37 cellular contexts compared by ENCODE assay signal in the genomic region with DNA sequence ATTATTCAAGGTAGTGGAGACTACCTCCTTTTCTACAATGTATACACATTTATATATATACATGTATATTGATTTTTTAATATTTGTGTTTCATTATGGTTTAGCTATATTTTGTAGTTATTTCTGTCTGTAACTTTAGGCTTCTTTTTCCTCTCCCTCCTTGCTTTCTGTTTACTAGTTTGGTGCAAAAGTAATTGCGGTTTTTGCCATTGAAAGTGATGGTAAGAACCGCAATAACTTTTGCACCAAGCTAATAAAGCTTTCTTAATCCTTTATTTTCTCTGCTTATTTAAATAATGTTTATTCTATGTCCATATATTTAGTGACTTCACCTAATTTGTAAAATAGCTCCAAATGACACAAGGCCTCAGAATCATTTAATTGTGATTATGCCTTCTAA.
"Had no signal": no experiment of that assay in that cellular context is flagged by ENCODE, and none has a peak within 500 bp of the region (broad histone marks: within the 10 kb centered on the region; RNA-seq: fewer than 3 reads in every experiment).

No MANE protein-coding gene starts in this region.

- H3K9me3 Mint-ChIP-seq: activated CD4-positive, alpha-beta T cell treated with anti-CD3 and anti-CD28 coated beads, Interleukin-2, amount 10 ng/mL, durations not matched to agents 7 days and 5 days; activated naive CD4-positive, alpha-beta T cell treated with anti-CD3 and anti-CD28 coated beads, Interleukin-2, amount 10 ng/mL, durations not matched to agents 7 days and 5 days; activated naive CD4-positive, alpha-beta T cell treated with anti-CD3 and anti-CD28 coated beads, Interleukin-2, amount 50 U/mL, for 24 hours; activated naive CD8-positive, alpha-beta T cell treated with anti-CD3 and anti-CD28 coated beads, Interleukin-2, amount 10 ng/mL, durations not matched to agents 7 days and 5 days; activated naive CD8-positive, alpha-beta T cell treated with anti-CD3 and anti-CD28 coated beads, Interleukin-2, amount 50 U/mL, for 24 hours; activated T-cell treated with anti-CD3 and anti-CD28 coated beads, Interleukin-2, amount 50 U/mL, for 4 hours; activated T-helper 1 cell treated with anti-CD3 and anti-CD28 coated beads, Interleukin-12 subunit alpha, Interleukin-12 subunit beta, Interleukin-2, Interleukin-4 antibody, amounts not matched to agents 30 ng/mL and 10 ng/mL and 1 ng/mL, durations not matched to agents 14 hours and 24 hours and 36 hours; activated T-helper 17 cell treated with anti-CD3 and anti-CD28 coated beads, Interleukin-2, amount 50 U/mL, for 72 hours; T-helper 1 cell treated with Interleukin-12 subunit alpha and Interleukin-12 subunit beta and Interleukin-4 antibody, amounts not matched to agents 30 μg/mL and 1 μg/mL, for 36 hours; T-helper 2 cell treated with Interferon-gamma antibody and Interleukin-4, amounts not matched to agents 5 μg/mL and 100 μg/mL, for 36 hours had no signal

- H3K27me3 Mint-ChIP-seq: activated CD4-positive, alpha-beta memory T cell treated with anti-CD3 and anti-CD28 coated beads, Interleukin-2, amount 10 ng/mL, durations not matched to agents 7 days and 5 days; activated CD4-positive, alpha-beta T cell treated with anti-CD3 and anti-CD28 coated beads for 36 hours; activated CD4-positive, alpha-beta T cell treated with anti-CD3 and anti-CD28 coated beads, Interleukin-2, amount 10 ng/mL, durations not matched to agents 7 days and 5 days; activated naive CD4-positive, alpha-beta T cell treated with anti-CD3 and anti-CD28 coated beads, Interleukin-2, amount 10 ng/mL, durations not matched to agents 7 days and 5 days; activated naive CD4-positive, alpha-beta T cell treated with anti-CD3 and anti-CD28 coated beads, Interleukin-2, amount 50 U/mL, for 24 hours; activated naive CD8-positive, alpha-beta T cell; activated naive CD8-positive, alpha-beta T cell treated with anti-CD3 and anti-CD28 coated beads, Interleukin-2, amount 10 ng/mL, durations not matched to agents 7 days and 5 days; activated naive CD8-positive, alpha-beta T cell treated with anti-CD3 and anti-CD28 coated beads, Interleukin-2, amount 50 U/mL, for 24 hours; activated T-helper 17 cell treated with anti-CD3 and anti-CD28 coated beads, Interleukin-2, amount 50 U/mL, for 72 hours had no signal

- H3K27ac ChIP-seq: ascending aorta, body of pancreas, brain microvascular endothelial cell, breast epithelium, colonic mucosa, VCaP had no signal

- H3K4me1 Mint-ChIP-seq: activated CD4-positive, alpha-beta memory T cell treated with anti-CD3 and anti-CD28 coated beads, Interleukin-2, amount 10 ng/mL, durations not matched to agents 7 days and 5 days; activated CD4-positive, alpha-beta T cell treated with anti-CD3 and anti-CD28 coated beads for 36 hours; activated CD4-positive, alpha-beta T cell treated with anti-CD3 and anti-CD28 coated beads, Interleukin-2, amount 10 ng/mL, durations not matched to agents 7 days and 5 days; activated naive CD4-positive, alpha-beta T cell treated with anti-CD3 and anti-CD28 coated beads, Interleukin-2, amount 10 ng/mL, durations not matched to agents 7 days and 5 days; activated naive CD4-positive, alpha-beta T cell treated with anti-CD3 and anti-CD28 coated beads, Interleukin-2, amount 50 U/mL, for 24 hours; activated naive CD8-positive, alpha-beta T cell treated with anti-CD3 and anti-CD28 coated beads, Interleukin-2, amount 10 ng/mL, durations not matched to agents 7 days and 5 days; activated naive CD8-positive, alpha-beta T cell treated with anti-CD3 and anti-CD28 coated beads, Interleukin-2, amount 50 U/mL, for 24 hours; activated T-helper 17 cell treated with anti-CD3 and anti-CD28 coated beads, Interleukin-2, amount 50 U/mL, for 72 hours had no signal

- H3K9me3 ChIP-seq: ascending aorta, body of pancreas, breast epithelium, colonic mucosa had no signal

- ATAC-seq: activated CD4-positive, alpha-beta T cell treated with anti-CD3 and anti-CD28 coated beads for 36 hours; activated CD4-positive, CD25-positive, alpha-beta regulatory T cell treated with anti-CD3 and anti-CD28 coated beads, Interleukin-2, amount 50 U/mL, for 24 hours; activated naive CD8-positive, alpha-beta T cell treated with anti-CD3 and anti-CD28 coated beads, Interleukin-2, amount 50 U/mL, for 24 hours; activated T-cell treated with anti-CD3 and anti-CD28 coated beads, Interleukin-2, amount 50 U/mL, for 4 hours; activated T-cell treated with anti-CD3 and anti-CD28 coated beads, Interleukin-2, amount 50 U/mL, for 72 hours; activated T-helper 17 cell treated with anti-CD3 and anti-CD28 coated beads, Interleukin-2, amount 50 U/mL, for 72 hours; body of pancreas had no signal

- H3K4me3 Mint-ChIP-seq: activated CD4-positive, alpha-beta memory T cell treated with anti-CD3 and anti-CD28 coated beads, Interleukin-2, amount 10 ng/mL, durations not matched to agents 7 days and 5 days; activated CD4-positive, alpha-beta T cell treated with anti-CD3 and anti-CD28 coated beads for 36 hours; activated CD4-positive, alpha-beta T cell treated with anti-CD3 and anti-CD28 coated beads, Interleukin-2, amount 10 ng/mL, durations not matched to agents 7 days and 5 days; activated naive CD4-positive, alpha-beta T cell treated with anti-CD3 and anti-CD28 coated beads, Interleukin-2, amount 10 ng/mL, durations not matched to agents 7 days and 5 days; activated naive CD4-positive, alpha-beta T cell treated with anti-CD3 and anti-CD28 coated beads, Interleukin-2, amount 50 U/mL, for 24 hours; activated naive CD8-positive, alpha-beta T cell; activated naive CD8-positive, alpha-beta T cell treated with anti-CD3 and anti-CD28 coated beads, Interleukin-2, amount 10 ng/mL, durations not matched to agents 7 days and 5 days; activated naive CD8-positive, alpha-beta T cell treated with anti-CD3 and anti-CD28 coated beads, Interleukin-2, amount 50 U/mL, for 24 hours; activated T-cell treated with anti-CD3 and anti-CD28 coated beads, Interleukin-2, amount 50 U/mL, for 4 hours; activated T-cell treated with anti-CD3 and anti-CD28 coated beads, Interleukin-2, amount 50 U/mL, for 72 hours; activated T-helper 1 cell treated with anti-CD3 and anti-CD28 coated beads, Interleukin-12 subunit alpha, Interleukin-12 subunit beta, Interleukin-2, Interleukin-4 antibody, amounts not matched to agents 30 ng/mL and 10 ng/mL and 1 ng/mL, durations not matched to agents 14 hours and 24 hours and 36 hours; activated T-helper 17 cell treated with anti-CD3 and anti-CD28 coated beads, Interleukin-2, amount 50 U/mL, for 72 hours; T-helper 1 cell treated with Interleukin-12 subunit alpha and Interleukin-12 subunit beta and Interleukin-4 antibody, amounts not matched to agents 30 μg/mL and 1 μg/mL, for 36 hours; T-helper 2 cell treated with Interferon-gamma antibody and Interleukin-4, amounts not matched to agents 5 μg/mL and 100 μg/mL, for 36 hours had no signal

- H3K4me1 ChIP-seq: ascending aorta, body of pancreas, breast epithelium, colonic mucosa had no signal

- H3K27ac Mint-ChIP-seq: activated CD4-positive, alpha-beta memory T cell treated with anti-CD3 and anti-CD28 coated beads, Interleukin-2, amount 10 ng/mL, durations not matched to agents 7 days and 5 days; activated CD4-positive, alpha-beta T cell treated with anti-CD3 and anti-CD28 coated beads for 36 hours; activated CD4-positive, alpha-beta T cell treated with anti-CD3 and anti-CD28 coated beads, Interleukin-2, amount 10 ng/mL, durations not matched to agents 7 days and 5 days; activated naive CD4-positive, alpha-beta T cell treated with anti-CD3 and anti-CD28 coated beads, Interleukin-2, amount 10 ng/mL, durations not matched to agents 7 days and 5 days; activated naive CD4-positive, alpha-beta T cell treated with anti-CD3 and anti-CD28 coated beads, Interleukin-2, amount 50 U/mL, for 24 hours; activated naive CD8-positive, alpha-beta T cell; activated naive CD8-positive, alpha-beta T cell treated with anti-CD3 and anti-CD28 coated beads, Interleukin-2, amount 10 ng/mL, durations not matched to agents 7 days and 5 days; activated naive CD8-positive, alpha-beta T cell treated with anti-CD3 and anti-CD28 coated beads, Interleukin-2, amount 50 U/mL, for 24 hours; activated T-cell treated with anti-CD3 and anti-CD28 coated beads, Interleukin-2, amount 50 U/mL, for 72 hours; activated T-helper 1 cell treated with anti-CD3 and anti-CD28 coated beads, Interleukin-12 subunit alpha, Interleukin-12 subunit beta, Interleukin-2, Interleukin-4 antibody, amounts not matched to agents 30 ng/mL and 10 ng/mL and 1 ng/mL, durations not matched to agents 14 hours and 24 hours and 36 hours; activated T-helper 17 cell treated with anti-CD3 and anti-CD28 coated beads, Interleukin-2, amount 50 U/mL, for 72 hours; T-helper 1 cell treated with Interleukin-12 subunit alpha and Interleukin-12 subunit beta and Interleukin-4 antibody, amounts not matched to agents 30 μg/mL and 1 μg/mL, for 36 hours; T-helper 2 cell treated with Interferon-gamma antibody and Interleukin-4, amounts not matched to agents 5 μg/mL and 100 μg/mL, for 36 hours had no signal

- H3K4me3 ChIP-seq: ascending aorta, body of pancreas, breast epithelium, colonic mucosa had no signal

- H3K36me3 ChIP-seq: ascending aorta, brain microvascular endothelial cell, breast epithelium, colonic mucosa had no signal

- DNase-seq: activated CD4-positive, alpha-beta memory T cell treated with anti-CD3 and anti-CD28 coated beads, Interleukin-2, amount 10 ng/mL, durations not matched to agents 7 days and 5 days; activated CD4-positive, alpha-beta T cell treated with anti-CD3 and anti-CD28 coated beads for 1 hour; activated CD4-positive, alpha-beta T cell treated with anti-CD3 and anti-CD28 coated beads for 36 hours; activated CD4-positive, alpha-beta T cell treated with anti-CD3 and anti-CD28 coated beads for 48 hours; activated CD4-positive, alpha-beta T cell treated with anti-CD3 and anti-CD28 coated beads, Interleukin-2, amount 10 ng/mL, durations not matched to agents 7 days and 5 days; activated CD4-positive, alpha-beta T cell treated with anti-CD3 and anti-CD28 coated beads, Interleukin-2, amount 50 U/mL, for 48 hours; activated CD4-positive, CD25-positive, alpha-beta regulatory T cell; activated CD8-positive, alpha-beta memory T cell treated with anti-CD3 and anti-CD28 coated beads, Interleukin-2, amount 50 U/mL, for 4 hours; activated effector memory CD4-positive, alpha-beta T cell treated with anti-CD3 and anti-CD28 coated beads, Interleukin-2, amount 50 U/mL, for 16 hours; activated gamma-delta T cell treated with Interleukin-2 at 50 U/mL for 16 hours; activated naive CD4-positive, alpha-beta T cell treated with anti-CD3 and anti-CD28 coated beads, Interleukin-2, amount 10 ng/mL, durations not matched to agents 7 days and 5 days; activated naive CD4-positive, alpha-beta T cell treated with Interleukin-2 at 50 U/mL for 16 hours; activated naive CD8-positive, alpha-beta T cell treated with anti-CD3 and anti-CD28 coated beads, Interleukin-2, amount 10 ng/mL, durations not matched to agents 7 days and 5 days; activated naive CD8-positive, alpha-beta T cell treated with anti-CD3 and anti-CD28 coated beads, Interleukin-2, amount 50 U/mL, for 24 hours; activated T-cell treated with anti-CD3 and anti-CD28 coated beads for 4 hours; activated T-cell treated with anti-CD3 and anti-CD28 coated beads, Interleukin-2, amount 50 U/mL, for 1 hour; activated T-cell treated with anti-CD3 and anti-CD28 coated beads, Interleukin-2, amount 50 U/mL, for 4 hours; activated T-cell treated with anti-CD3 and anti-CD28 coated beads, Interleukin-2, amount 50 U/mL, for 72 hours; amygdala; anterior cingulate cortex; body of pancreas; brain microvascular endothelial cell; central memory CD4-positive, alpha-beta T cell; colonic mucosa; T-helper 1 cell; T-helper 2 cell; T-helper 9 cell had no signal

- H3K36me3 Mint-ChIP-seq: activated naive CD4-positive, alpha-beta T cell treated with anti-CD3 and anti-CD28 coated beads, Interleukin-2, amount 10 ng/mL, durations not matched to agents 7 days and 5 days; activated naive CD4-positive, alpha-beta T cell treated with anti-CD3 and anti-CD28 coated beads, Interleukin-2, amount 50 U/mL, for 24 hours; activated naive CD8-positive, alpha-beta T cell; activated naive CD8-positive, alpha-beta T cell treated with anti-CD3 and anti-CD28 coated beads, Interleukin-2, amount 10 ng/mL, durations not matched to agents 7 days and 5 days had no signal

- H3K27me3 ChIP-seq: ascending aorta, body of pancreas, brain microvascular endothelial cell, breast epithelium, colonic mucosa had no signal
